Comparison of ENCODE assay signal across 26 cellular contexts in genomic region chr3:71662056-71662455, GRCh38.
DNase-seq lines count a peak whose midpoint lies in the region; ATAC-seq and TF ChIP-seq lines count a peak whose summit lies in the region.
"Had no signal": no experiment of that assay in that cellular context is flagged by ENCODE, and none has a peak within 500 bp of the region (broad histone marks: within the 10 kb centered on the region; RNA-seq: fewer than 3 reads in every experiment).

No MANE protein-coding gene starts in this region.

- peaks cover 64% of the 10 kb centered on the region for H3K4me1 ChIP-seq in thymus (ENCODE audit: control insufficient read depth, insufficient read depth, low read length)
- H3K4me1 ChIP-seq: BLaER1, Caco-2 had no signal

- no peak overlapping the region for H3K27ac Mint-ChIP-seq in activated naive CD4-positive, alpha-beta T cell treated with anti-CD3 and anti-CD28 coated beads, Interleukin-2, amount 50 U/mL, for 24 hours
- peak overlapping the region in 1 of 2 donors; percentile 52 for H3K27ac Mint-ChIP-seq in activated naive CD4-positive, alpha-beta T cell treated with anti-CD3 and anti-CD28 coated beads, Interleukin-2, amount 50 U/mL, for 72 hours
- peak overlapping the region; percentile 29 for H3K27ac Mint-ChIP-seq in T-helper 17 cell
- H3K27ac Mint-ChIP-seq: CD4-positive, CD25-positive, alpha-beta regulatory T cell had no signal

- peaks cover 11% of the 10 kb centered on the region for H3K9me3 Mint-ChIP-seq in activated naive CD4-positive, alpha-beta T cell treated with anti-CD3 and anti-CD28 coated beads, Interleukin-2, amount 50 U/mL, for 24 hours
- peaks cover 11 to 12% of the 10 kb centered on the region in 2 donors for H3K9me3 Mint-ChIP-seq in activated naive CD4-positive, alpha-beta T cell treated with anti-CD3 and anti-CD28 coated beads, Interleukin-2, amount 50 U/mL, for 72 hours

- TF ChIP-seq CTCF in epithelial cell of esophagus (IDR thresholded peaks at IDR 0.05; ENCODE audit: insufficient read depth, low read depth, low read length, missing control alignments): no peak

- H3K4me3 Mint-ChIP-seq in activated naive CD4-positive, alpha-beta T cell treated with anti-CD3 and anti-CD28 coated beads, Interleukin-2, amount 50 U/mL, for 24 hours: peak overlapping the region; percentile 30
- H3K4me3 Mint-ChIP-seq in T-helper 17 cell: no peak overlapping the region
- H3K4me3 Mint-ChIP-seq: CD4-positive, CD25-positive, alpha-beta regulatory T cell had no signal

- H3K36me3 ChIP-seq in thymus (ENCODE audit: control insufficient read depth, insufficient read depth): peaks cover 4% of the 10 kb centered on the region
- H3K36me3 ChIP-seq: BLaER1, SJSA1 had no signal

- peaks cover 25% of the 10 kb centered on the region for H3K4me1 Mint-ChIP-seq in activated naive CD4-positive, alpha-beta T cell treated with anti-CD3 and anti-CD28 coated beads, Interleukin-2, amount 50 U/mL, for 24 hours
- H3K4me1 Mint-ChIP-seq in T-helper 17 cell: peaks cover 14% of the 10 kb centered on the region

- H3K36me3 Mint-ChIP-seq in activated naive CD4-positive, alpha-beta T cell treated with anti-CD3 and anti-CD28 coated beads, Interleukin-2, amount 50 U/mL, for 24 hours: peaks cover 16% of the 10 kb centered on the region
- peaks cover 12 to 13% of the 10 kb centered on the region in 2 donors for H3K36me3 Mint-ChIP-seq in activated naive CD4-positive, alpha-beta T cell treated with anti-CD3 and anti-CD28 coated beads, Interleukin-2, amount 50 U/mL, for 72 hours
- H3K36me3 Mint-ChIP-seq in T-helper 17 cell (ENCODE audit: low read depth): peaks cover 8% of the 10 kb centered on the region

- H3K9me3 ChIP-seq in T-helper 17 cell (ENCODE audit: control insufficient read depth, low read length, poor library complexity, severe bottlenecking) (no peaks in the 10 kb centered on the region), thymus (ENCODE audit: control insufficient read depth) (no peaks in the 10 kb centered on the region)
- H3K9me3 ChIP-seq: BLaER1, Caco-2, SJSA1 had no signal

- no peaks in the 10 kb centered on the region for H3K27me3 Mint-ChIP-seq in activated naive CD4-positive, alpha-beta T cell treated with anti-CD3 and anti-CD28 coated beads, Interleukin-2, amount 50 U/mL, for 24 hours
- no peaks in the 10 kb centered on the region for H3K27me3 Mint-ChIP-seq in T-helper 17 cell
- H3K27me3 Mint-ChIP-seq: CD4-positive, CD25-positive, alpha-beta regulatory T cell had no signal

- no peaks in the 10 kb centered on the region for H3K27me3 ChIP-seq in thymus (ENCODE audit: control insufficient read depth, insufficient read depth)
- H3K27me3 ChIP-seq: BLaER1, SJSA1 had no signal

- ATAC-seq in activated naive CD4-positive, alpha-beta T cell treated with anti-CD3 and anti-CD28 coated beads, Interleukin-2, amount 50 U/mL, for 72 hours: no peak
- ATAC-seq in T-helper 17 cell: no peak
- ATAC-seq: K562, Right ventricle myocardium inferior had no signal

- intact Hi-C loops in cardiac septum (cut with DNase I): no loop called here

- WGBS in thymus: 78% methylated on average over 3 of the region's 3 CpGs

- no peak for DNase-seq in activated naive CD4-positive, alpha-beta T cell treated with anti-CD3 and anti-CD28 coated beads, Interleukin-2, amount 50 U/mL, for 72 hours (ENCODE audit: low spot score in 2 of 2)
- DNase-seq in T-helper 17 cell (no peak), epithelial cell of esophagus (ENCODE audit: low read depth) (peak; percentile 57), cardiac septum (ENCODE audit: low spot score) (no peak), NCI-H82 treated with DMSO at 0.1 percent for 48 hours (lab: John Stamatoyannopoulos, UW; ENCODE audit: unreplicated experiment) (no peak), NCI-H1930 (lab: John Stamatoyannopoulos, UW) (no peak)
- DNase-seq: Caco-2; CD4-positive, CD25-positive, alpha-beta regulatory T cell; DMS79; GF-D8; Kasumi-1; MV-4-11; NCI-H1105; NCI-H1436 treated with DMSO at 0.1 percent for 48 hours; NCI-H187 treated with DMSO at 0.1 percent for 48 hours; NCI-H2107; NCI-H446 treated with DMSO at 0.1 percent for 48 hours; NCI-H526; NCI-H82; PC-9 had no signal

- H3K27ac ChIP-seq in thymus (ENCODE audit: low read depth): peak overlapping the region; percentile 74
- H3K27ac ChIP-seq: BLaER1, PC-9, SJSA1 had no signal

- H3K4me3 ChIP-seq in epithelial cell of esophagus (ENCODE audit: low read length) (no peak overlapping the region), thymus (ENCODE audit: low read length) (no peak overlapping the region)
- H3K4me3 ChIP-seq: BLaER1, K562, PC-9, SJSA1 had no signal
